ENCODE assay signal across 23 cellular contexts in the genomic region with DNA sequence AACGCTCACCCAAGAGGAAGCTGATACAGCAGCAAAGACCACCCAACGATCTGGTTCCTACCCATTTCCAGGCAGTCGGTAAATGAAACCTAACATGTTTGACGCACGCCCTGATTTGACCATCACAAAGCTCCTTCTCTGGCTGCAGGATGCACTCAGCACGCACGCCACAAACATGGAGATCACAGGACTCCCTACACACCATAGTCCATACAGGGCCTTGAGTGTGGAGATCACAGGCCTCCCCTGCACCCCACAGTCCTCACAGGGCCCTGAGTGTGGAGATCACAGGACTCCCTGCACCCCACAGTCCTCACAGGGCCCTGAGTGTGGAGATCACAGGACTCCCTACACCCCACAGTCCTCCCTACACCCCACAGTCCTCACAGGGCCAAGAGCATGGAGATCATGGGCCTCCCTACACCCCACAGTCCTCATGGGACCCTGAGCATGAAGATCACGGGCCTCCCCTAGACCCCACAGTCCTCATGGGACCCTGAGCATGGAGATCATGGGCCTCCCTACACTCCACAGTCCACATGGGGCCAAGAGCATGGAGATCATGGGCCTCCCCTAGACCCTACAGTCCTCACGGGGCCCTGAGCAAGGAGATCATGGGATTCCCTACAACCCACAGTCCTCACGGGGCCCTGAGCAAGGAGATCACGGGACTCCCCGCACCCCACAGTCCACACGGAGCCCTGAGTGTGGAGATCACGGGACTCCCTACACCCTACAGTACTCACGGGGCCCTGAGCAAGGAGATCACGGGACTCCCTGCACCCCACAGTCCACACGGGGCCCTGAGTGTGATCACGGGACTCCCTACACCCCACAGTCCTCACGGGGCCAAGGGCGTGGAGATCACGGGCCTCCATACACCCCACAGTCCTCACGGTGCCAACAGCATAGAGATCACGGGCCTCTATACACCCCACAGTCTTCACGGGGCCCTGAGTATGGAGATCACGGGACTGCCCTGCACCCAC.
"Had no signal": no experiment of that assay in that cellular context is flagged by ENCODE, and none has a peak within 500 bp of the region (broad histone marks: within the 10 kb centered on the region; RNA-seq: fewer than 3 reads in every experiment).

No MANE protein-coding gene starts in this region.

- H3K36me3 Mint-ChIP-seq: activated naive CD4-positive, alpha-beta T cell treated with anti-CD3 and anti-CD28 coated beads, Interleukin-2, amount 50 U/mL, for 24 hours; brain; immature natural killer cell had no signal

- H3K4me1 Mint-ChIP-seq: activated naive CD4-positive, alpha-beta T cell treated with anti-CD3 and anti-CD28 coated beads, Interleukin-2, amount 50 U/mL, for 24 hours; immature natural killer cell; nephron; WTC11 had no signal

- DNase-seq: activated CD4-positive, alpha-beta T cell treated with anti-CD3 and anti-CD28 coated beads, Interleukin-2, amount 50 U/mL, for 4 hours; activated CD8-positive, alpha-beta memory T cell treated with anti-CD3 and anti-CD28 coated beads, Interleukin-2, amount 50 U/mL, for 48 hours; activated effector memory CD4-positive, alpha-beta T cell treated with anti-CD3 and anti-CD28 coated beads, Interleukin-2, amount 50 U/mL, for 16 hours; activated T-cell treated with anti-CD3 and anti-CD28 coated beads, Interleukin-2, amount 50 U/mL, for 72 hours; anterior cingulate cortex; effector CD4-positive, alpha-beta T cell; erythroblast; foreskin keratinocyte; immature natural killer cell; lower lobe of right lung; occipital lobe; right lobe of liver; stimulated activated CD4-positive, alpha-beta T cell treated with anti-CD3 and anti-CD28 coated beads, Interleukin-1b, Interleukin-23, amount 100 ng/mL, for 48 hours; stimulated activated naive CD4-positive, alpha-beta T cell; T-helper 9 cell; upper lobe of left lung had no signal

- H3K4me3 ChIP-seq: lower lobe of right lung, right lobe of liver, skin epidermis, upper lobe of left lung had no signal

- H3K4me1 ChIP-seq: foreskin keratinocyte, lower lobe of right lung, right lobe of liver, upper lobe of left lung had no signal

- H3K4me3 Mint-ChIP-seq: activated naive CD4-positive, alpha-beta T cell treated with anti-CD3 and anti-CD28 coated beads, Interleukin-2, amount 50 U/mL, for 24 hours; activated T-cell treated with anti-CD3 and anti-CD28 coated beads, Interleukin-2, amount 50 U/mL, for 72 hours; brain; dendritic cell treated with granulocyte-macrophage colony-stimulating factor and Interleukin-4, amounts not matched to agents 40 ng/mL and 50 ng/mL, for 4 days; immature natural killer cell; nephron; WTC11 had no signal

- H3K9me3 Mint-ChIP-seq: activated naive CD4-positive, alpha-beta T cell treated with anti-CD3 and anti-CD28 coated beads, Interleukin-2, amount 50 U/mL, for 24 hours; activated T-cell treated with anti-CD3 and anti-CD28 coated beads, Interleukin-2, amount 50 U/mL, for 72 hours; dendritic cell treated with granulocyte-macrophage colony-stimulating factor and Interleukin-4, amounts not matched to agents 40 ng/mL and 50 ng/mL, for 4 days; immature natural killer cell; nephron had no signal

- H3K27me3 ChIP-seq: foreskin keratinocyte, right lobe of liver, upper lobe of left lung had no signal

- H3K27ac Mint-ChIP-seq: activated naive CD4-positive, alpha-beta T cell treated with anti-CD3 and anti-CD28 coated beads, Interleukin-2, amount 50 U/mL, for 24 hours; activated T-cell treated with anti-CD3 and anti-CD28 coated beads, Interleukin-2, amount 50 U/mL, for 72 hours; dendritic cell treated with granulocyte-macrophage colony-stimulating factor and Interleukin-4, amounts not matched to agents 40 ng/mL and 50 ng/mL, for 4 days; immature natural killer cell; nephron; WTC11 had no signal

- H3K27ac ChIP-seq: foreskin keratinocyte, lower lobe of right lung, right lobe of liver, skin epidermis, upper lobe of left lung had no signal

- H3K27me3 Mint-ChIP-seq: activated naive CD4-positive, alpha-beta T cell treated with anti-CD3 and anti-CD28 coated beads, Interleukin-2, amount 50 U/mL, for 24 hours had no signal

- H3K9me3 ChIP-seq: lower lobe of right lung, right lobe of liver, upper lobe of left lung had no signal

- ATAC-seq: activated T-cell treated with anti-CD3 and anti-CD28 coated beads, Interleukin-2, amount 50 U/mL, for 72 hours; foreskin keratinocyte; left lobe of liver; WTC11 had no signal

- H3K36me3 ChIP-seq: lower lobe of right lung, right lobe of liver, upper lobe of left lung had no signal
